Comparison of ENCODE assay signal across 14 cellular contexts in genomic region chr7:66250711-66251110, GRCh38.
A peak's percentile ranks its signal among the peaks of the same experiment; 100 is the strongest.
DNase-seq lines count a peak whose midpoint lies in the region; ATAC-seq and TF ChIP-seq lines count a peak whose summit lies in the region.
"Had no signal": no experiment of that assay in that cellular context is flagged by ENCODE, and none has a peak within 500 bp of the region (broad histone marks: within the 10 kb centered on the region; RNA-seq: fewer than 3 reads in every experiment).

No MANE protein-coding gene starts in this region.

- no peaks in the 10 kb centered on the region for H3K4me1 ChIP-seq in HEK293 (ENCODE audit: control insufficient read depth, insufficient read depth, low read length)

- CTCF ChIA-PET in HEK293 (lab: Yijun Ruan, JAX) (interaction anchor here (0.5 kb wide), 1 partner anchor 229 kb away, joined by 3 read pairs; no protein-coding TSS in a partner anchor), RWPE1 (lab: Yijun Ruan, JAX) (no interaction called here)

- H3K4me3 ChIP-seq in HEK293 (ENCODE audit: low read depth, low read length) (no peak overlapping the region), skeletal muscle cell (ENCODE audit: low read depth, low read length) (no peak overlapping the region)
- H3K4me3 ChIP-seq: esophagus squamous epithelium, GM23338, thyroid gland had no signal

- peak; percentile 73 for DNase-seq in RWPE1 (ENCODE audit: low spot score)
- peak; percentile 40 for DNase-seq in fibroblast of peridontal ligament (ENCODE audit: extremely low read depth)
- DNase-seq in skeletal muscle cell (ENCODE audit: low read depth) = peak; percentile 86
- no peak for DNase-seq in SKM-1 (lab: John Stamatoyannopoulos, UW; ENCODE audit: unreplicated experiment)
- no peak for DNase-seq in KG1 (lab: John Stamatoyannopoulos, UW)
- DNase-seq: activated effector memory CD4-positive, alpha-beta T cell treated with anti-CD3 and anti-CD28 coated beads, Interleukin-2, amount 50 U/mL, for 16 hours; esophagus squamous epithelium; NCI-H1694 treated with DMSO at 0.1 percent for 48 hours; T-helper 17 cell; thyroid gland had no signal

- TF ChIP-seq POLR2A in GM18505 (IDR thresholded peaks at IDR 0.05; ENCODE audit: borderline replicate concordance, extremely low read depth, insufficient read depth, insufficient read length) = no peak

- POLR2A ChIA-PET in HEK293 (lab: Yijun Ruan, JAX) = no interaction called here
- POLR2A ChIA-PET in RWPE1 (lab: Yijun Ruan, JAX; ENCODE audit: low non-redundant PET) = no interaction called here

- H3K36me3 ChIP-seq in HEK293 (ENCODE audit: control insufficient read depth in 2 of 2, insufficient read depth in 1 of 2, low read length in 2 of 2) = no peaks in the 10 kb centered on the region
- H3K36me3 ChIP-seq: thyroid gland had no signal

- H3K27ac ChIP-seq in HEK293 (ENCODE audit: extremely low read depth, low read depth, low read length) (no peak overlapping the region), RWPE1 (no peak overlapping the region)
- H3K27ac ChIP-seq: esophagus squamous epithelium, thyroid gland had no signal

- no peak for TF ChIP-seq CTCF in HEK293 (tag by site-specific recombination; IDR thresholded peaks at IDR 0.05)
- TF ChIP-seq CTCF in RWPE1 (conservative IDR thresholded peaks at IDR 0.05; ENCODE audit: low read depth) = no peak

- no peaks in the 10 kb centered on the region for H3K9me3 ChIP-seq in HEK293 (ENCODE audit: control insufficient read depth, insufficient read depth, low read depth, low read length)
- H3K9me3 ChIP-seq: esophagus squamous epithelium, thyroid gland had no signal

- no peak for ATAC-seq in HG03571 (IDR thresholded peaks at IDR 0.05; ENCODE audit: unreplicated experiment)
- no peak for ATAC-seq in GM18505 (IDR thresholded peaks at IDR 0.05; ENCODE audit: unreplicated experiment)
- ATAC-seq: GM23338, T-helper 17 cell had no signal

TF ChIP-seq in HEK293, 187 proteins besides CTCF, POLR2A, EP300 and RAD21:
- TF ChIP-seq OSR2 (tag by site-specific recombination; IDR thresholded peaks at IDR 0.05) (peak; percentile 54), ZNF830 (tag by site-specific recombination; IDR thresholded peaks at IDR 0.05; ENCODE audit: low read depth) (no peak), ZNF692 (tag by site-specific recombination; IDR thresholded peaks at IDR 0.05) (peak; percentile 81), SP7 (tag by site-specific recombination; IDR thresholded peaks at IDR 0.05) (peak; percentile 44; the same call in 1 of the 2 replicates), MEIS1 (CRISPR knock-in tag; IDR thresholded peaks at IDR 0.05; ENCODE audit: borderline replicate concordance) (peak; percentile 76; the same call in 1 of the 2 replicates), FEZF1 (tag by site-specific recombination; IDR thresholded peaks at IDR 0.05) (peak; percentile 46; the same call in 1 of the 2 replicates)
TF ChIP-seq in HEK293: peak in this region for 5.

Comparison
In these comparisons a context has a peak if more than half of its experiments do, and no peak if none do; other contexts are left out.
1. DNase-seq: peak in RWPE1 (single experiment), fibroblast of peridontal ligament (single experiment) and skeletal muscle cell (single experiment); none in SKM-1 (single experiment) and KG1 (single experiment).